ENCODE assay signal across 19 cellular contexts in the genomic region with DNA sequence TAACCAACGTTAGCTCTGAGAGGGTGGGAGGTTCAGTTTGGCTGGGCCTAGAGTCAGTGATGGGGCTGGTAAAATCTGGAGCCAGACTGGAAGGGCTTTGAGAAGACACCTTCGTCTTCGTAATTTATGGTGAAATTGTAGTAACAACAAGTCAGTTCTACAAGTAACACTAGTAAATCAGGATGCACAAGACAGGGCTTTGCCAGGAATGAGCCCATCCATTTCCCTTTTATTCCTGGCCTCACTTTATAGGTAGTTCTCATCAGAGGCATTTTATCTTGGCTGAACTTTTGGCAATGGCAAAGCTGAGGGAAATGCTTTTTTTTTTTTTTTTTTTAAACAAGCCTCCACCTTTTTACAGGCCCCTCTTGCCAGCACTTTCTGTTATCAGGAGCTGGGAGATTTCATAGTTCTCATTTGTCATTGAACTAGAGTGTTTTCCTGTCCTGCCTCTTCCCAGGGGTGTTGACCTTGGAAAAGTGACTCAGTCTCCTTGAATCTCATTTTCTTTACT.
DNase-seq lines count a peak whose midpoint lies in the region; ATAC-seq and TF ChIP-seq lines count a peak whose summit lies in the region.
"Had no signal": no experiment of that assay in that cellular context is flagged by ENCODE, and none has a peak within 500 bp of the region (broad histone marks: within the 10 kb centered on the region; RNA-seq: fewer than 3 reads in every experiment).

No MANE protein-coding gene starts in this region.

- POLR2A ChIA-PET in OCI-LY7 (lab: Charles Lee) = interaction anchor here (0.7 kb wide), 2 partner anchors 127 to 875 kb away, joined by 6 read pairs; no protein-coding TSS in a partner anchor

- CTCF ChIA-PET in OCI-LY7 (lab: Charles Lee; ENCODE audit: unreplicated experiment) = interaction anchor here (0.6 kb wide), 1 partner anchor 23 kb away, joined by 5 read pairs; no protein-coding TSS in a partner anchor

- H3K36me3 ChIP-seq in adrenal gland (replicated peaks in 1 of 2) (no peaks in the 10 kb centered on the region), cardiac muscle cell (no peaks in the 10 kb centered on the region), mucosa of descending colon (ENCODE audit: low read depth) (no peaks in the 10 kb centered on the region), thoracic aorta (no peaks in the 10 kb centered on the region), OCI-LY7 (ENCODE audit: insufficient read depth, low read length) (no peaks in the 10 kb centered on the region)
- H3K36me3 ChIP-seq: BE2C, breast epithelium, SJSA1 had no signal

- no peak for TF ChIP-seq CTCF in adrenal gland (IDR thresholded peaks at IDR 0.05)
- TF ChIP-seq CTCF in cardiac muscle cell (IDR thresholded peaks at IDR 0.05; ENCODE audit: low read depth, low read length) = no peak
- TF ChIP-seq CTCF in mucosa of descending colon (IDR thresholded peaks at IDR 0.05) = no peak
- no peak for TF ChIP-seq CTCF in thoracic aorta (IDR thresholded peaks at IDR 0.05)
- no peak for TF ChIP-seq CTCF in OCI-LY7 (conservative IDR thresholded peaks at IDR 0.05; ENCODE audit: low read length)

- H3K27me3 ChIP-seq in adrenal gland (no peaks in the 10 kb centered on the region), cardiac muscle cell (no peaks in the 10 kb centered on the region), thoracic aorta (replicated peaks; ENCODE audit: insufficient read depth) (no peaks in the 10 kb centered on the region)
- H3K27me3 ChIP-seq: BE2C, breast epithelium, SJSA1 had no signal

- TF ChIP-seq POLR2A in adrenal gland (IDR thresholded peaks at IDR 0.05) = no peak

- H3K27ac ChIP-seq in adrenal gland (peak overlapping the region in 1 of 5 donors; percentile 53), cardiac muscle cell (peak overlapping the region; percentile 35), thoracic aorta (no peak overlapping the region), OCI-LY7 (ENCODE audit: low read depth, low read length, poor library complexity, severe bottlenecking) (no peak overlapping the region)
- H3K27ac ChIP-seq: breast epithelium, KMS-11, SJSA1 had no signal

- WGBS in adrenal gland, 4 donors = 14 to 41% (median 28%) methylated on average over 3 of the region's 3 CpGs

- no peaks in the 10 kb centered on the region for H3K9me3 ChIP-seq in adrenal gland (replicated peaks in 1 of 3)
- H3K9me3 ChIP-seq in cardiac muscle cell (ENCODE audit: low read depth) = no peaks in the 10 kb centered on the region
- no peaks in the 10 kb centered on the region for H3K9me3 ChIP-seq in mucosa of descending colon
- H3K9me3 ChIP-seq in thoracic aorta = no peaks in the 10 kb centered on the region
- no peaks in the 10 kb centered on the region for H3K9me3 ChIP-seq in OCI-LY7 (ENCODE audit: low read length)
- H3K9me3 ChIP-seq: BE2C, breast epithelium, SJSA1 had no signal

- ATAC-seq in mucosa of descending colon (peak; percentile 52), thoracic aorta (ENCODE audit: insufficient number of reproducible peaks, low FRiP score, low read depth) (peak; percentile 24), HG03097 (IDR thresholded peaks at IDR 0.05; ENCODE audit: low FRiP score, unreplicated experiment) (no peak), HG02884 (IDR thresholded peaks at IDR 0.05; ENCODE audit: unreplicated experiment) (no peak)
- ATAC-seq: effector memory CD8-positive, alpha-beta T cell had no signal

- H3K4me3 ChIP-seq in adrenal gland = no peak overlapping the region
- no peak overlapping the region for H3K4me3 ChIP-seq in cardiac muscle cell
- H3K4me3 ChIP-seq in mucosa of descending colon = no peak overlapping the region
- no peak overlapping the region for H3K4me3 ChIP-seq in thoracic aorta
- H3K4me3 ChIP-seq in OCI-LY7 (ENCODE audit: low read depth, low read length, poor library complexity, severe bottlenecking) = no peak overlapping the region
- H3K4me3 ChIP-seq: breast epithelium, SJSA1 had no signal

- intact Hi-C loops in adrenal gland (cut with DNase I) (no loop called here), mucosa of descending colon (cut with DNase I, micrococcal nuclease) (no loop called here), OCI-LY7 (cut with micrococcal nuclease; ENCODE audit: unreplicated experiment) (no loop called here)

- H2AFZ ChIP-seq in OCI-LY7 (ENCODE audit: low read length) = no peak overlapping the region

- no TSS peak for BruUV-seq in OCI-LY7 (replicated peaks; lab: Mats Ljungman, UMichigan)

- H3K79me2 ChIP-seq in OCI-LY7 (ENCODE audit: insufficient read depth, low read depth, low read length) = no peaks in the 10 kb centered on the region

- H3K9me2 ChIP-seq in OCI-LY7 (ENCODE audit: insufficient read depth, low read length) = no peaks in the 10 kb centered on the region

- no peak overlapping the region for H3K4me2 ChIP-seq in OCI-LY7 (ENCODE audit: low read length)
- H3K4me2 ChIP-seq: KMS-11 had no signal

- DNase-seq in adrenal gland = peak in 5 of 7 donors; percentile 27 to 68 (median 60)
- DNase-seq in cardiac muscle cell (ENCODE audit: low read depth in 1 of 2, low spot score in 1 of 2) = peak; percentile 27 to 62
- DNase-seq in mucosa of descending colon = no peak
- no peak for DNase-seq in thoracic aorta (ENCODE audit: low spot score)
- no peak for DNase-seq in OCI-LY7 (ENCODE audit: low spot score)
- DNase-seq: activated CD4-positive, alpha-beta T cell treated with anti-CD3 and anti-CD28 coated beads, Interleukin-2, amount 10 ng/mL, durations not matched to agents 24 days and 14 days; activated naive CD4-positive, alpha-beta T cell treated with anti-CD3 and anti-CD28 coated beads, Interleukin-2, amount 10 ng/mL, durations not matched to agents 7 days and 5 days; BE2C; effector memory CD8-positive, alpha-beta T cell; foreskin fibroblast; NCI-H1436; NCI-H510A; nucleus accumbens; T1000 had no signal

- no peaks in the 10 kb centered on the region for H3K4me1 ChIP-seq in adrenal gland (replicated peaks in 1 of 2)
- peaks cover 12% of the 10 kb centered on the region for H3K4me1 ChIP-seq in cardiac muscle cell (ENCODE audit: low read depth)
- peaks cover 33% of the 10 kb centered on the region for H3K4me1 ChIP-seq in mucosa of descending colon (ENCODE audit: low read depth)
- H3K4me1 ChIP-seq in thoracic aorta (ENCODE audit: control insufficient read depth in 1 of 2, low read depth in 2 of 2) = peaks cover 0 to 7% of the 10 kb centered on the region in 2 donors
- H3K4me1 ChIP-seq in OCI-LY7 (ENCODE audit: insufficient read depth, low read length, poor library complexity, severe bottlenecking) = no peaks in the 10 kb centered on the region
- H3K4me1 ChIP-seq: breast epithelium, SJSA1 had no signal

- no peaks in the 10 kb centered on the region for H4K20me1 ChIP-seq in OCI-LY7 (ENCODE audit: insufficient read depth, low read length)

Comparison
In these comparisons a context has a peak if more than half of its experiments do, and no peak if none do; other contexts are left out.
1. DNase-seq: peak in adrenal gland (5 of 7) and cardiac muscle cell (2 of 2); none in mucosa of descending colon (0 of 3), thoracic aorta (single experiment) and OCI-LY7 (single experiment).
2. ATAC-seq: peak in mucosa of descending colon (single experiment) and thoracic aorta (single experiment); none in HG03097 (single experiment) and HG02884 (single experiment).